Comparison of ENCODE assay signal across 10 cellular contexts in the genomic region with DNA sequence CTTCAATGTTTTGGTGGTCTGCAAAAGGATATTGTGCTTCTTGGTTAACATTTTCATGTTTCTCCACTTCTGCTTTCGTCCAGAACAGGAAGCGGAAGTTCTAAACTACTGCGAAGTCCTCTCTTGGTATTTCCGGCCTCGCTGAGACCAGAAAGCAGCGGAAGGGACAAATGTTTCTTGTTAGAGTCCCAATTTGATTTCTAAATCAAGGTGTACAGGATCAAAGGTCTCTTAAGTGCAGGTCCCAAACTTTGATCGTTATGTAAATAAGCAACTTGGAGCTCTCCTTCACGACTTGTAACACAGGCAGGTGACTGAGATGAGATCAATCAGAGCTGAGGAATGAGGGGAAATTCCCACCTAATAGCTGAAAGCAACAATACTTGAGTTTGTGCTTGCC. TPM values are rescaled to one million over a fixed set of nuclear protein-coding genes. Genes with fewer than 3 reads are reported as not detected.
A peak's percentile ranks its signal among the peaks of the same experiment; 100 is the strongest.
DNase-seq lines count a peak whose midpoint lies in the region; ATAC-seq and TF ChIP-seq lines count a peak whose summit lies in the region.
"Had no signal": no experiment of that assay in that cellular context is flagged by ENCODE, and none has a peak within 500 bp of the region (broad histone marks: within the 10 kb centered on the region; RNA-seq: fewer than 3 reads in every experiment).

No MANE protein-coding gene starts in this region.

- H3K27me3 Mint-ChIP-seq in stimulated activated naive CD8-positive, alpha-beta T cell treated with anti-CD3 and anti-CD28 coated beads, Interleukin-15, amount 100 ng/mL, for 72 hours: no peaks in the 10 kb centered on the region

- peaks cover 4% of the 10 kb centered on the region for H3K4me1 ChIP-seq in left ventricle myocardium inferior

- peak; percentile 64 for DNase-seq in activated effector memory CD4-positive, alpha-beta T cell treated with anti-CD3 and anti-CD28 coated beads, Interleukin-2, amount 50 U/mL, for 16 hours
- no peak for DNase-seq in activated effector memory CD4-positive, alpha-beta T cell treated with Interleukin-2 at 50 U/mL for 16 hours
- DNase-seq in SKM-1 treated with dmso at 0.1 percent for 144 hours (lab: John Stamatoyannopoulos, UW; ENCODE audit: unreplicated experiment): peak; percentile 75
- no peak for DNase-seq in left ventricle myocardium inferior
- DNase-seq in stimulated activated naive CD8-positive, alpha-beta T cell treated with anti-CD3 and anti-CD28 coated beads, Interleukin-15, amount 100 ng/mL, for 72 hours: peak in 1 of 2 donors; percentile 39
- no peak for DNase-seq in D341Med (ENCODE audit: low spot score)
- DNase-seq in DMS114 treated with DMSO at 0.1 percent for 48 hours (lab: John Stamatoyannopoulos, UW; ENCODE audit: unreplicated experiment): no peak
- DNase-seq: left cardiac atrium had no signal

- H3K27ac ChIP-seq in left ventricle myocardium inferior (replicated peaks): peak overlapping the region; percentile 68
- H3K27ac ChIP-seq: VCaP had no signal

- no peak for TF ChIP-seq CTCF in left ventricle myocardium inferior (IDR thresholded peaks at IDR 0.05; ENCODE audit: borderline replicate concordance)

- peak overlapping the region; percentile 43 for H3K4me3 ChIP-seq in left ventricle myocardium inferior

- peaks cover 0 to 12% of the 10 kb centered on the region in 2 donors for H3K9me3 Mint-ChIP-seq in stimulated activated naive CD8-positive, alpha-beta T cell treated with anti-CD3 and anti-CD28 coated beads, Interleukin-15, amount 100 ng/mL, for 72 hours

- peak overlapping the region; percentile 91 to 97 for H3K27ac Mint-ChIP-seq in stimulated activated naive CD8-positive, alpha-beta T cell treated with anti-CD3 and anti-CD28 coated beads, Interleukin-15, amount 100 ng/mL, for 72 hours

- no peaks in the 10 kb centered on the region for H3K36me3 ChIP-seq in left ventricle myocardium inferior

- no peaks in the 10 kb centered on the region for H3K27me3 ChIP-seq in left ventricle myocardium inferior (ENCODE audit: low read depth)

- intact Hi-C loops in left ventricle myocardium inferior (cut with micrococcal nuclease): no loop called here

- H3K4me1 Mint-ChIP-seq in stimulated activated naive CD8-positive, alpha-beta T cell treated with anti-CD3 and anti-CD28 coated beads, Interleukin-15, amount 100 ng/mL, for 72 hours: peaks cover 13% of the 10 kb centered on the region

- H3K4me3 Mint-ChIP-seq in stimulated activated naive CD8-positive, alpha-beta T cell treated with anti-CD3 and anti-CD28 coated beads, Interleukin-15, amount 100 ng/mL, for 72 hours: peak overlapping the region; percentile 76 to 85

- ATAC-seq in HG02884 (IDR thresholded peaks at IDR 0.05; ENCODE audit: unreplicated experiment): peak; percentile 83
- peak; percentile 74 for ATAC-seq in stimulated activated naive CD8-positive, alpha-beta T cell treated with anti-CD3 and anti-CD28 coated beads, Interleukin-15, amount 100 ng/mL, for 72 hours

- H3K9me3 ChIP-seq in left ventricle myocardium inferior (replicated peaks): no peaks in the 10 kb centered on the region

RNA-seq across cellular contexts. Expression of a gene that starts 40.1 kb away (rescaled TPM):
- total RNA-seq in left ventricle myocardium inferior: 8.9 TPM

Comparison
In these comparisons a context has a peak if more than half of its experiments do, and no peak if none do; other contexts are left out.
1. DNase-seq: peak in activated effector memory CD4-positive, alpha-beta T cell treated with anti-CD3 and anti-CD28 coated beads, Interleukin-2, amount 50 U/mL, for 16 hours (single experiment) and SKM-1 treated with dmso at 0.1 percent for 144 hours (single experiment); none in activated effector memory CD4-positive, alpha-beta T cell treated with Interleukin-2 at 50 U/mL for 16 hours (single experiment), left ventricle myocardium inferior (single experiment), D341Med (single experiment) and DMS114 treated with DMSO at 0.1 percent for 48 hours (single experiment).